Comparison of ENCODE assay signal across 23 cellular contexts in the genomic region with DNA sequence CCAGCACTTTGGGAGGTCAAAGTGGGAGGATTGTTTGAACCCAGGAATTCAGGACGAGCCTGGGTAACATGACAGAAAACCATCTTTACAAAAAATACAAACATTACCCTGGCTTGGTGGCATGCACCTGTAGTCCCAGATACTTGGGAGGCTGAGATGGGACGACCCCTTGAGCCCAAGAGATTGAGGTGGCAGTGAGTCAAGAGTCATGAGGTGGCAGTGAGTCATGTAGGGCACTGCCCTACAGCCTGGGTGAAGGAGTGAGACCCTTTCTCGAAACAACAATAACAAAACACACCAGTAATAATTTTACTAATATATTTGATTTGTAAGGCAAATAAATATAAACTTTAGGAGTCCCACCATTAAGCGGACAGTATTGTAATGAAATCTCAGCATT.
A peak's percentile ranks its signal among the peaks of the same experiment; 100 is the strongest.
DNase-seq lines count a peak whose midpoint lies in the region; ATAC-seq lines count a peak whose summit lies in the region.
"Had no signal": no experiment of that assay in that cellular context is flagged by ENCODE, and none has a peak within 500 bp of the region (broad histone marks: within the 10 kb centered on the region; RNA-seq: fewer than 3 reads in every experiment).

No MANE protein-coding gene starts in this region.

- no peaks in the 10 kb centered on the region for H3K27me3 Mint-ChIP-seq in activated CD4-positive, alpha-beta T cell treated with anti-CD3 and anti-CD28 coated beads for 36 hours
- H3K27me3 Mint-ChIP-seq: CD4-positive, alpha-beta memory T cell; CD4-positive, CD25-positive, alpha-beta regulatory T cell; CD8-positive, alpha-beta memory T cell had no signal

- no peaks in the 10 kb centered on the region for H3K36me3 ChIP-seq in H7 (replicated peaks; ENCODE audit: control insufficient read depth, insufficient read depth, low read length)
- H3K36me3 ChIP-seq: BE2C, BLaER1 had no signal

- H3K4me3 ChIP-seq in H7 (ENCODE audit: insufficient read depth, low read depth, low read length): no peak overlapping the region
- H3K4me3 ChIP-seq: BLaER1 had no signal

- no peak overlapping the region for H3K27ac Mint-ChIP-seq in activated CD4-positive, alpha-beta T cell treated with anti-CD3 and anti-CD28 coated beads for 36 hours
- H3K27ac Mint-ChIP-seq: CD14-positive monocyte; CD4-positive, alpha-beta memory T cell; CD4-positive, CD25-positive, alpha-beta regulatory T cell; CD8-positive, alpha-beta memory T cell had no signal

- DNase-seq in activated CD4-positive, alpha-beta T cell treated with anti-CD3 and anti-CD28 coated beads for 36 hours: peak; percentile 4
- DNase-seq in activated CD4-positive, alpha-beta T cell treated with anti-CD3 and anti-CD28 coated beads for 1 hour: no peak
- DNase-seq in ELR (ENCODE audit: low read depth) (peak; percentile 28), HT1080 (ENCODE audit: low read depth) (peak; percentile 32), H7 (no peak), Right ventricle myocardium inferior (ENCODE audit: missing footprints) (no peak)
- DNase-seq: 8988T; ACHN; BE2C; C1 segment of cervical spinal cord; CD4-positive, alpha-beta memory T cell; CD4-positive, CD25-positive, alpha-beta regulatory T cell; CD8-positive, alpha-beta memory T cell; COR-L47; DMS 273 treated with DMSO at 0.1 percent for 48 hours; DMS153; DMS53; DMS79; DND-41; EL; GF-D8 had no signal

- no peaks in the 10 kb centered on the region for H3K36me3 Mint-ChIP-seq in activated CD4-positive, alpha-beta T cell treated with anti-CD3 and anti-CD28 coated beads for 36 hours (ENCODE audit: low read depth)
- H3K36me3 Mint-ChIP-seq: CD14-positive monocyte; CD4-positive, alpha-beta memory T cell; CD4-positive, CD25-positive, alpha-beta regulatory T cell; CD8-positive, alpha-beta memory T cell had no signal

- H3K4me3 Mint-ChIP-seq in activated CD4-positive, alpha-beta T cell treated with anti-CD3 and anti-CD28 coated beads for 36 hours: no peak overlapping the region
- H3K4me3 Mint-ChIP-seq: CD14-positive monocyte; CD4-positive, alpha-beta memory T cell; CD4-positive, CD25-positive, alpha-beta regulatory T cell; CD8-positive, alpha-beta memory T cell had no signal

- intact Hi-C loops in activated CD4-positive, alpha-beta T cell treated with anti-CD3 and anti-CD28 coated beads for 36 hours (cut with DNase I, micrococcal nuclease): no loop called here
- intact Hi-C loops in Right ventricle myocardium inferior (cut with DNase I): no loop called here

- POLR2A ChIA-PET in activated CD4-positive, alpha-beta T cell treated with anti-CD3 and anti-CD28 coated beads for 36 hours (lab: Charles Lee): no interaction called here

- H3K4me1 Mint-ChIP-seq in activated CD4-positive, alpha-beta T cell treated with anti-CD3 and anti-CD28 coated beads for 36 hours: no peaks in the 10 kb centered on the region
- H3K4me1 Mint-ChIP-seq: CD14-positive monocyte; CD4-positive, alpha-beta memory T cell; CD4-positive, CD25-positive, alpha-beta regulatory T cell; CD8-positive, alpha-beta memory T cell had no signal

- H3K27me3 ChIP-seq in H7 (ENCODE audit: control insufficient read depth, insufficient read depth, low read length): no peaks in the 10 kb centered on the region
- H3K27me3 ChIP-seq: BE2C, BLaER1 had no signal

- no peaks in the 10 kb centered on the region for H3K9me3 Mint-ChIP-seq in activated CD4-positive, alpha-beta T cell treated with anti-CD3 and anti-CD28 coated beads for 36 hours (ENCODE audit: low read depth)

- CTCF ChIA-PET in activated CD4-positive, alpha-beta T cell treated with anti-CD3 and anti-CD28 coated beads for 36 hours (lab: Charles Lee): no interaction called here

- no peak for ATAC-seq in activated CD4-positive, alpha-beta T cell treated with anti-CD3 and anti-CD28 coated beads for 36 hours
- no peak for ATAC-seq in Right ventricle myocardium inferior

Comparison
In these comparisons a context has a peak if more than half of its experiments do, and no peak if none do; other contexts are left out.
1. DNase-seq: peak in activated CD4-positive, alpha-beta T cell treated with anti-CD3 and anti-CD28 coated beads for 36 hours (single experiment), ELR (single experiment) and HT1080 (single experiment); none in activated CD4-positive, alpha-beta T cell treated with anti-CD3 and anti-CD28 coated beads for 1 hour (single experiment), H7 (single experiment) and Right ventricle myocardium inferior (single experiment).